Comparison of ENCODE assay signal across 13 cellular contexts in the genomic region with DNA sequence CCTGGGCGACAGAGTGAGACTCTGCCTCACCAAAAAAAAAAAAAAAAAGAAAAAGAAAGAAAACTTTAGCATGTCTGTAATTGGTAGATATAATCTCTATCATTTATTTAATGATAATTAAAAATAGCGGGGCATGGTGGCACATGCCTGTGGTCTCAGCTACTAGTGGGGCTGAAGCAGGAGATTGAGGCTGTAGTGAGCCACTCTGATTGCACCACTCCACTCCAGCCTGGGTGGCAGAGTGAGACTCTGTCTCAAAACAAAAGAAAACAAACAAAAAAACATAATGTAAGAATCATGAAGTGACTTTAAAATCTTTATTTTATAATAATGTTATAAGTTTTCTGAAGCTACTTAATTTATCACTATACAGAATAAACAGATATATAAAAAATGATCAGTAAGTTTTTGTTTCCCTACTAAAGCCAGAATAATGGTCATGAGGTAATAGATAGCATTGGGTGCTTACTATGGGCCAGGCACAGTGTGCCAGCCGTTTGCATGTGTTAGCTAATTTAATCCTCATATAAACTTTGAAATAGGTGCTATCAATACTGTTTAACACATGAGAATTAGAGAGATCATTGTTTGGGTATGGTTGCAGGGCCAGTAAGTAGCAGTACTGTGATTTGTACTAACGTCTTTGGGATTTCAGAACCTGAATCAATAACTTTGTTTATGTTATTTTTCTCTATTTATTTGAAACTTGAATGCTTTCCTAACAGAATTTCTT. TPM values are rescaled to one million over a fixed set of nuclear protein-coding genes. Genes with fewer than 3 reads are reported as not detected.
A peak's percentile ranks its signal among the peaks of the same experiment; 100 is the strongest.
DNase-seq lines count a peak whose midpoint lies in the region; ATAC-seq and TF ChIP-seq lines count a peak whose summit lies in the region.
"Had no signal": no experiment of that assay in that cellular context is flagged by ENCODE, and none has a peak within 500 bp of the region (broad histone marks: within the 10 kb centered on the region; RNA-seq: fewer than 3 reads in every experiment).

No MANE protein-coding gene starts in this region.

- intact Hi-C loops in Right ventricle myocardium superior (cut with DNase I) = no loop called here
- intact Hi-C loops in upper lobe of right lung (cut with DNase I) = loop anchor here (10.0 kb wide), 1 partner anchor 46 kb away; no protein-coding TSS in a partner anchor

- DNase-seq in cardiac muscle cell (ENCODE audit: low read depth in 1 of 2, low spot score in 1 of 2) = no peak
- no peak for DNase-seq in Right ventricle myocardium superior
- no peak for DNase-seq in chondrocyte (ENCODE audit: low spot score)
- DNase-seq in naive B cell = no peak
- no peak for DNase-seq in upper lobe of right lung
- DNase-seq in immature natural killer cell = no peak
- DNase-seq in NCI-H2227 (lab: John Stamatoyannopoulos, UW; ENCODE audit: unreplicated experiment) = no peak
- DNase-seq in T-cell = no peak
- DNase-seq: activated CD4-positive, alpha-beta T cell treated with anti-CD3 and anti-CD28 coated beads, Interleukin-2, amount 50 U/mL, for 4 hours; activated naive CD4-positive, alpha-beta T cell treated with anti-CD3 and anti-CD28 coated beads for 36 hours; DMS79 treated with DMSO at 0.1 percent for 48 hours; NCI-H524 had no signal

- no peak for ATAC-seq in Right ventricle myocardium superior (ENCODE audit: poor library complexity)
- ATAC-seq in naive B cell (ENCODE audit: low read depth in 2 of 2) = no peak
- no peak for ATAC-seq in upper lobe of right lung
- no peak for ATAC-seq in T-cell (replicated peaks in 1 of 4)

- H3K36me3 Mint-ChIP-seq in chondrocyte (ENCODE audit: low read depth) (peaks cover 1% of the 10 kb centered on the region), naive B cell (no peaks in the 10 kb centered on the region), immature natural killer cell (no peaks in the 10 kb centered on the region), T-cell (no peaks in the 10 kb centered on the region)

- peaks cover 75% of the 10 kb centered on the region for H3K4me1 Mint-ChIP-seq in chondrocyte (ENCODE audit: low read depth)
- peaks cover 17 to 71% (median 36%) of the 10 kb centered on the region in 3 donors for H3K4me1 Mint-ChIP-seq in naive B cell
- H3K4me1 Mint-ChIP-seq in immature natural killer cell = no peaks in the 10 kb centered on the region
- H3K4me1 Mint-ChIP-seq in T-cell = peaks cover 0 to 4% (median 0%) of the 10 kb centered on the region in 3 donors

- H3K9me3 ChIP-seq in cardiac muscle cell (ENCODE audit: low read depth) (no peaks in the 10 kb centered on the region), upper lobe of right lung (no peaks in the 10 kb centered on the region)

- no peaks in the 10 kb centered on the region for H3K27me3 ChIP-seq in cardiac muscle cell
- no peaks in the 10 kb centered on the region for H3K27me3 ChIP-seq in upper lobe of right lung

- CTCF ChIA-PET in T-cell (lab: Charles Lee) = interaction anchor here (0.7 kb wide), 2 partner anchors 354 to 1240 kb away, joined by 3 read pairs; partner anchors contain the start of gene NIPAL3 (in 1 of the 2)

- TF ChIP-seq CTCF in cardiac muscle cell (IDR thresholded peaks at IDR 0.05; ENCODE audit: low read depth, low read length) (no peak), chondrocyte (IDR thresholded peaks at IDR 0.05) (no peak), upper lobe of right lung (IDR thresholded peaks at IDR 0.05) (no peak)

- H3K4me3 ChIP-seq in cardiac muscle cell (no peak overlapping the region), upper lobe of right lung (no peak overlapping the region)

- H3K27me3 Mint-ChIP-seq in chondrocyte (ENCODE audit: low read depth) (no peaks in the 10 kb centered on the region), naive B cell (no peaks in the 10 kb centered on the region), immature natural killer cell (ENCODE audit: low read depth in 3 of 3) (no peaks in the 10 kb centered on the region), T-cell (no peaks in the 10 kb centered on the region)

- peaks cover 42% of the 10 kb centered on the region for H3K4me1 ChIP-seq in cardiac muscle cell (ENCODE audit: low read depth)
- H3K4me1 ChIP-seq in upper lobe of right lung = peaks cover 53% of the 10 kb centered on the region

- H3K27ac Mint-ChIP-seq in chondrocyte (ENCODE audit: unreplicated experiment) (peak overlapping the region; percentile 41), naive B cell (peak overlapping the region in 4 of 6 donors; percentile 33 to 90 (median 84)), immature natural killer cell (no peak overlapping the region), T-cell (no peak overlapping the region)
- H3K27ac Mint-ChIP-seq: activated naive CD4-positive, alpha-beta T cell treated with anti-CD3 and anti-CD28 coated beads for 36 hours; T-helper 1 cell treated with Interleukin-12 subunit alpha and Interleukin-12 subunit beta and Interleukin-4 antibody, amounts not matched to agents 30 μg/mL and 1 μg/mL, for 36 hours had no signal

- H3K36me3 ChIP-seq in cardiac muscle cell = no peaks in the 10 kb centered on the region
- H3K36me3 ChIP-seq in upper lobe of right lung = no peaks in the 10 kb centered on the region

- H3K4me3 Mint-ChIP-seq in chondrocyte (ENCODE audit: unreplicated experiment) = no peak overlapping the region
- H3K4me3 Mint-ChIP-seq in naive B cell = peak overlapping the region in 2 of 8 donors; percentile 49 to 76
- H3K4me3 Mint-ChIP-seq in immature natural killer cell = no peak overlapping the region
- no peak overlapping the region for H3K4me3 Mint-ChIP-seq in T-cell
- H3K4me3 Mint-ChIP-seq: activated naive CD4-positive, alpha-beta T cell treated with anti-CD3 and anti-CD28 coated beads for 36 hours; T-helper 1 cell treated with Interleukin-12 subunit alpha and Interleukin-12 subunit beta and Interleukin-4 antibody, amounts not matched to agents 30 μg/mL and 1 μg/mL, for 36 hours had no signal

- H3K27ac ChIP-seq in cardiac muscle cell (peak overlapping the region; percentile 90), upper lobe of right lung (peak overlapping the region; percentile 32)

- POLR2A ChIA-PET in T-cell (lab: Charles Lee) = interaction anchor here in 1 of 2 donors (0.5 kb wide), 1 partner anchor 19 kb away, joined by 4 read pairs; no protein-coding TSS in a partner anchor

- H3K9me3 Mint-ChIP-seq in chondrocyte (ENCODE audit: low read depth) (no peaks in the 10 kb centered on the region), naive B cell (no peaks in the 10 kb centered on the region), immature natural killer cell (no peaks in the 10 kb centered on the region), T-cell (no peaks in the 10 kb centered on the region)
- H3K9me3 Mint-ChIP-seq: activated naive CD4-positive, alpha-beta T cell treated with anti-CD3 and anti-CD28 coated beads for 36 hours; T-helper 1 cell treated with Interleukin-12 subunit alpha and Interleukin-12 subunit beta and Interleukin-4 antibody, amounts not matched to agents 30 μg/mL and 1 μg/mL, for 36 hours had no signal

RNA-seq across cellular contexts. Expression of gene CLIC4, which starts 23.8 kb away (rescaled TPM):
- 174 and 361 TPM in 2 replicates for total RNA-seq in cardiac muscle cell
- 136 and 221 TPM in 2 replicates for polyA plus RNA-seq in cardiac muscle cell
- total RNA-seq in Right ventricle myocardium superior = 334 TPM
- 282 to 430 TPM (median 411 TPM) in 3 replicates for total RNA-seq in chondrocyte
- polyA plus RNA-seq in naive B cell (ENCODE audit: low read depth in 6 of 6) = 100 to 1,000 TPM in 1 of 6 donors, 10 to 100 TPM in 5; 76.7 to 108 (median 92.1) TPM
- total RNA-seq in upper lobe of right lung = 200 TPM
- 1 to 10 TPM in 2 of 3 donors, under 1 TPM in 1; 0.81 to 1.6 (median 1.3) TPM for polyA plus RNA-seq in immature natural killer cell
- total RNA-seq in T-cell = 1 to 10 TPM in 4 of 5 donors, under 1 TPM in 1; 0.75 to 9.1 (median 5.5) TPM

Comparison
In these comparisons a context has a peak if more than half of its experiments do, and no peak if none do; other contexts are left out.
1. H3K27ac Mint-ChIP-seq: peak in chondrocyte (single experiment) and naive B cell (4 of 6); none in immature natural killer cell (0 of 6) and T-cell (0 of 2).
2. RNA of gene CLIC4, which starts 23.8 kb away (total RNA-seq): 282 to 430 TPM in chondrocyte, 174 to 361 TPM in cardiac muscle cell, 334 TPM in Right ventricle myocardium superior (single experiment) and 200 TPM in upper lobe of right lung (single experiment); 0.75 to 9.1 TPM in T-cell; every median in the first group is over 10 times any median in the second.